In genomic region chr7:108014747-108015682, GRCh38 we compare ENCODE assay signal across 1 cellular context.
A peak's percentile ranks its signal among the peaks of the same experiment; 100 is the strongest.
TF ChIP-seq lines count a peak whose summit lies in the region.

No MANE protein-coding gene starts in this region.

TF ChIP-seq in HepG2, 621 proteins besides CTCF, POLR2A, EP300 and RAD21 (continued from another document and continues in another):
- peak; percentile 58 for TF ChIP-seq ARID3A (IDR thresholded peaks at IDR 0.05; ENCODE audit: low read depth, low read length)
- no peak for TF ChIP-seq ZNF225 (CRISPR knock-in tag; IDR thresholded peaks at IDR 0.05)
- TF ChIP-seq ZNF501 (CRISPR knock-in tag; IDR thresholded peaks at IDR 0.05), result no peak
- TF ChIP-seq NCOR1 (IDR thresholded peaks at IDR 0.05; ENCODE audit: borderline replicate concordance, low read length), result peak; percentile 29; the same call in 1 of the 2 replicates
- TF ChIP-seq ZNF441 (CRISPR knock-in tag; IDR thresholded peaks at IDR 0.05; ENCODE audit: borderline replicate concordance), result no peak
- no peak for TF ChIP-seq SP4 (CRISPR knock-in tag; IDR thresholded peaks at IDR 0.05)
- peak; percentile 96 for TF ChIP-seq HMG20A (CRISPR knock-in tag; IDR thresholded peaks at IDR 0.05; ENCODE audit: borderline replicate concordance)
- no peak for TF ChIP-seq FOXO4 (CRISPR knock-in tag; conservative IDR thresholded peaks at IDR 0.05)
- no peak for TF ChIP-seq TRIM22 (IDR thresholded peaks at IDR 0.05)
- peak; percentile 43; the same call in 1 of the 2 replicates for TF ChIP-seq TBX2 (CRISPR knock-in tag; IDR thresholded peaks at IDR 0.05; ENCODE audit: borderline replicate concordance)
- TF ChIP-seq REPIN1 (CRISPR knock-in tag; IDR thresholded peaks at IDR 0.05; ENCODE audit: borderline replicate concordance, low read depth), result no peak
- TF ChIP-seq SIX1 (CRISPR knock-in tag; IDR thresholded peaks at IDR 0.05; ENCODE audit: borderline replicate concordance), result peak; percentile 30; the same call in 1 of the 2 replicates
- TF ChIP-seq ZNF652 (CRISPR knock-in tag; IDR thresholded peaks at IDR 0.05; ENCODE audit: borderline replicate concordance, low read depth), result no peak
- TF ChIP-seq ZNF724P (CRISPR knock-in tag; IDR thresholded peaks at IDR 0.05; ENCODE audit: borderline replicate concordance), result no peak
- no peak for TF ChIP-seq ZNF772 (CRISPR knock-in tag; IDR thresholded peaks at IDR 0.05)
- peak; percentile 55; the same call in 1 of the 2 replicates for TF ChIP-seq TARDBP (CRISPR knock-in tag; IDR thresholded peaks at IDR 0.05)
- peak; percentile 88; the same call in 1 of the 2 replicates for TF ChIP-seq MBD4 (IDR thresholded peaks at IDR 0.05; ENCODE audit: borderline replicate concordance, low read length)
- TF ChIP-seq ZNF800 (CRISPR knock-in tag; IDR thresholded peaks at IDR 0.05), result no peak
- no peak for TF ChIP-seq GRHL1 (CRISPR knock-in tag; conservative IDR thresholded peaks at IDR 0.05)
- TF ChIP-seq FIP1L1 (IDR thresholded peaks at IDR 0.05; ENCODE audit: borderline replicate concordance, insufficient read depth, low read depth, low read length), result no peak
- TF ChIP-seq ZNF691 (CRISPR knock-in tag; IDR thresholded peaks at IDR 0.05; ENCODE audit: borderline replicate concordance, low read depth), result no peak
- peak; percentile 36; the same call in 1 of the 2 replicates for TF ChIP-seq CHD4 (IDR thresholded peaks at IDR 0.05; ENCODE audit: borderline replicate concordance, low read length)
- TF ChIP-seq ZNF740 (CRISPR knock-in tag; IDR thresholded peaks at IDR 0.05), result no peak
- TF ChIP-seq PCBP2 (optimal IDR thresholded peaks at IDR 0.05; ENCODE audit: low read depth, low read length, poor library complexity, severe bottlenecking), result no peak
- TF ChIP-seq ZNF878 (CRISPR knock-in tag; IDR thresholded peaks at IDR 0.05), result no peak
- TF ChIP-seq HNF1B (CRISPR knock-in tag; IDR thresholded peaks at IDR 0.05), result no peak
- TF ChIP-seq FOSL1 (CRISPR knock-in tag; IDR thresholded peaks at IDR 0.05; ENCODE audit: borderline replicate concordance), result peak; percentile 80; the same call in 1 of the 2 replicates
- TF ChIP-seq REL (CRISPR knock-in tag; conservative IDR thresholded peaks at IDR 0.05), result no peak
- TF ChIP-seq LBX2 (CRISPR knock-in tag; IDR thresholded peaks at IDR 0.05; ENCODE audit: borderline replicate concordance), result no peak
- TF ChIP-seq SOX13 (IDR thresholded peaks at IDR 0.05), result peak; percentile 84; the same call in 1 of the 2 replicates
- TF ChIP-seq SOX13 (CRISPR knock-in tag; conservative IDR thresholded peaks at IDR 0.05 in 1 of 2, IDR thresholded peaks at IDR 0.05 in 1 of 2), result peak in 1 of 2 experiments; percentile 98; a peak in 2 of 4 replicates
- no peak for TF ChIP-seq CEBPZ (IDR thresholded peaks at IDR 0.05; ENCODE audit: low read length)
- TF ChIP-seq SNRNP70 (IDR thresholded peaks at IDR 0.05; ENCODE audit: low read depth, low read length), result no peak
- no peak for TF ChIP-seq ETV6 (CRISPR knock-in tag; conservative IDR thresholded peaks at IDR 0.05)
- no peak for TF ChIP-seq ZIK1 (CRISPR knock-in tag; IDR thresholded peaks at IDR 0.05; ENCODE audit: borderline replicate concordance, low read depth)
- TF ChIP-seq ZNF670 (CRISPR knock-in tag; IDR thresholded peaks at IDR 0.05; ENCODE audit: borderline replicate concordance), result no peak
- TF ChIP-seq BCL3 (CRISPR knock-in tag; IDR thresholded peaks at IDR 0.05), result no peak
- no peak for TF ChIP-seq ATM (IDR thresholded peaks at IDR 0.05; ENCODE audit: borderline replicate concordance)
- TF ChIP-seq HMGXB4 (CRISPR knock-in tag; IDR thresholded peaks at IDR 0.05; ENCODE audit: borderline replicate concordance in 1 of 2, low read depth in 1 of 2), result peak in 1 of 2 experiments; percentile 23; a peak in 1 of 4 replicates
- no peak for TF ChIP-seq ZNF136 (CRISPR knock-in tag; IDR thresholded peaks at IDR 0.05; ENCODE audit: low read depth)
- TF ChIP-seq GABPB1 (CRISPR knock-in tag; IDR thresholded peaks at IDR 0.05), result no peak
- no peak for TF ChIP-seq ZNF460 (CRISPR knock-in tag; IDR thresholded peaks at IDR 0.05; ENCODE audit: borderline replicate concordance)
- TF ChIP-seq ZNF296 (CRISPR knock-in tag; conservative IDR thresholded peaks at IDR 0.05), result no peak
- TF ChIP-seq NCOA2 (CRISPR knock-in tag; IDR thresholded peaks at IDR 0.05), result peak; percentile 89
- TF ChIP-seq HNF4A (CRISPR knock-in tag; IDR thresholded peaks at IDR 0.05), result peak; percentile 65
- TF ChIP-seq ZBTB21 (CRISPR knock-in tag; IDR thresholded peaks at IDR 0.05), result no peak
